ENCODE assay signal across 10 cellular contexts in genomic region chr1:20896824-20897223, GRCh38.
DNase-seq lines count a peak whose midpoint lies in the region; ATAC-seq and TF ChIP-seq lines count a peak whose summit lies in the region.
"Had no signal": no experiment of that assay in that cellular context is flagged by ENCODE, and none has a peak within 500 bp of the region (broad histone marks: within the 10 kb centered on the region; RNA-seq: fewer than 3 reads in every experiment).

No MANE protein-coding gene starts in this region.

- TF ChIP-seq CTCF in LNCaP clone FGC (IDR thresholded peaks at IDR 0.05; ENCODE audit: control insufficient read depth, extremely low read depth, insufficient read depth), result no peak
- no peak for TF ChIP-seq CTCF in astrocyte of the spinal cord (IDR thresholded peaks at IDR 0.05; ENCODE audit: low read depth, low read length)
- TF ChIP-seq CTCF in dorsolateral prefrontal cortex (IDR thresholded peaks at IDR 0.05 in 54 of 56, conservative IDR thresholded peaks at IDR 0.05 in 2 of 56; ENCODE audit: low read depth in 1 of 56, partially characterized antibody in 56 of 56), result no peak

- intact Hi-C loops in left colon (cut with DNase I, micrococcal nuclease), result no loop called here
- intact Hi-C loops in dorsolateral prefrontal cortex (cut with DNase I), result no loop called here

- in situ Hi-C loops in astrocyte of the spinal cord (cut with HindIII; ENCODE audit: low sequenced_read_pairs), result no loop called here

- no peaks in the 10 kb centered on the region for H3K27me3 ChIP-seq in dorsolateral prefrontal cortex

- H3K4me3 ChIP-seq in LNCaP clone FGC (ENCODE audit: low read depth, low read length) (no peak overlapping the region), astrocyte of the spinal cord (ENCODE audit: low read depth, low read length) (no peak overlapping the region), dorsolateral prefrontal cortex (no peak overlapping the region)
- H3K4me3 ChIP-seq: psoas muscle had no signal

- peak; percentile 14 for DNase-seq in AG20443 (ENCODE audit: low spot score)
- peak; percentile 50 for DNase-seq in LNCaP clone FGC (ENCODE audit: low read depth)
- peak; percentile 43 for DNase-seq in astrocyte of the spinal cord (ENCODE audit: low read depth, low spot score)
- DNase-seq in left colon, result no peak
- DNase-seq in middle frontal gyrus (ENCODE audit: extremely low spot score, low spot score), result no peak
- no peak for DNase-seq in NCI-H1930 (lab: John Stamatoyannopoulos, UW)
- no peak for DNase-seq in dorsolateral prefrontal cortex
- DNase-seq in islet precursor cell, result no peak
- DNase-seq: NCI-H1092 treated with DMSO at 0.1 percent for 48 hours, psoas muscle had no signal

- no peak overlapping the region for H3K27ac ChIP-seq in dorsolateral prefrontal cortex
- H3K27ac ChIP-seq: psoas muscle had no signal

- peak; percentile 79 for ATAC-seq in left colon

Comparison
In these comparisons a context has a peak if more than half of its experiments do, and no peak if none do; other contexts are left out.
1. DNase-seq: peak in AG20443 (single experiment), LNCaP clone FGC (single experiment) and astrocyte of the spinal cord (single experiment); none in left colon (0 of 2), middle frontal gyrus (single experiment), NCI-H1930 (0 of 2), dorsolateral prefrontal cortex (0 of 10) and islet precursor cell (single experiment).